9 cellular contexts compared by ENCODE assay signal in genomic region chr17:8159459-8160223, GRCh38. TPM values are rescaled to one million over a fixed set of nuclear protein-coding genes. Genes with fewer than 3 reads are reported as not detected.
DNase-seq lines count a peak whose midpoint lies in the region; ATAC-seq and TF ChIP-seq lines count a peak whose summit lies in the region.
"Had no signal": no experiment of that assay in that cellular context is flagged by ENCODE, and none has a peak within 500 bp of the region (broad histone marks: within the 10 kb centered on the region; RNA-seq: fewer than 3 reads in every experiment).

No MANE protein-coding gene starts in this region.

- H3K27me3 Mint-ChIP-seq in CD4-positive, alpha-beta T cell: no peaks in the 10 kb centered on the region
- H3K27me3 Mint-ChIP-seq in endodermal cell (ENCODE audit: insufficient read depth): no peaks in the 10 kb centered on the region

- TF ChIP-seq CTCF in CD4-positive, alpha-beta T cell (IDR thresholded peaks at IDR 0.05): no peak
- TF ChIP-seq CTCF in RWPE1 (conservative IDR thresholded peaks at IDR 0.05; ENCODE audit: low read depth) (no peak), endodermal cell (conservative IDR thresholded peaks at IDR 0.05) (no peak), prostate gland (IDR thresholded peaks at IDR 0.05) (no peak), GM10248 (IDR thresholded peaks at IDR 0.05; ENCODE audit: control extremely low read depth, extremely low read depth, low read depth, missing control alignments) (no peak)

- no peaks in the 10 kb centered on the region for H3K9me3 Mint-ChIP-seq in CD4-positive, alpha-beta T cell
- H3K9me3 Mint-ChIP-seq in endodermal cell: no peaks in the 10 kb centered on the region

- DNase-seq in CD4-positive, alpha-beta T cell: no peak
- no peak for DNase-seq in RWPE1 (ENCODE audit: low spot score)
- DNase-seq in endodermal cell: no peak
- DNase-seq in prostate gland (ENCODE audit: low spot score): no peak
- no peak for DNase-seq in hippocampal formation (lab: John Stamatoyannopoulos, UW)
- no peak for DNase-seq in SW480 (ENCODE audit: low spot score)
- DNase-seq in DMS114 treated with DMSO at 0.1 percent for 48 hours (lab: John Stamatoyannopoulos, UW; ENCODE audit: unreplicated experiment): no peak
- no peak for DNase-seq in GM10248 (ENCODE audit: extremely low spot score)

- H3K9me3 ChIP-seq in CD4-positive, alpha-beta T cell (ENCODE audit: control insufficient read depth, low read length): no peaks in the 10 kb centered on the region
- H3K9me3 ChIP-seq in endodermal cell (ENCODE audit: control insufficient read depth, low read length) (no peaks in the 10 kb centered on the region), prostate gland (no peaks in the 10 kb centered on the region)

- no peak for ATAC-seq in CD4-positive, alpha-beta T cell (ENCODE audit: poor library complexity)

- H3K4me1 ChIP-seq in endodermal cell (ENCODE audit: control insufficient read depth, insufficient read depth, low read length): peaks cover 19% of the 10 kb centered on the region
- H3K4me1 ChIP-seq in prostate gland (replicated peaks): peaks cover 21% of the 10 kb centered on the region

- intact Hi-C loops in CD4-positive, alpha-beta T cell (cut with DNase I, micrococcal nuclease): loop anchor here (2.0 to 10.0 kb wide), 6 partner anchors 27 to 675 kb away; partner anchors contain the start of genes CTC1 (in 1 of the 2), HES7 (in 1 of the 2), KDM6B (in 1 of the 2) and PFAS (in 1 of the 2)
- intact Hi-C loops in prostate gland (cut with DNase I): loop anchor here (10.0 kb wide), 1 partner anchor 315 kb away; no protein-coding TSS in a partner anchor

- H3K4me1 Mint-ChIP-seq in CD4-positive, alpha-beta T cell (ENCODE audit: low read depth): peaks cover 65% of the 10 kb centered on the region
- peaks cover 29% of the 10 kb centered on the region for H3K4me1 Mint-ChIP-seq in endodermal cell

- H3K36me3 Mint-ChIP-seq in CD4-positive, alpha-beta T cell (ENCODE audit: low read depth): peaks cover 53% of the 10 kb centered on the region
- peaks cover 31% of the 10 kb centered on the region for H3K36me3 Mint-ChIP-seq in endodermal cell (ENCODE audit: low read depth)

- WGBS in endodermal cell (ENCODE audit: insufficient coverage in 1 of 2, insufficient read length in 1 of 2), 2 experiments: 85 to 96% methylated on average over 3 of the region's 4 CpGs
- WGBS in prostate gland: 74% methylated on average over 4 of the region's 4 CpGs

- CTCF ChIA-PET in CD4-positive, alpha-beta T cell (lab: Charles Lee): interaction anchor here (1.4 to 2.0 kb wide), 4 partner anchors 8 to 136 kb away, joined by 5 to 17 read pairs (median 9); partner anchors contain the start of gene SLC25A35
- CTCF ChIA-PET in RWPE1 (lab: Yijun Ruan, JAX) (interaction anchor here (0.5 to 1.2 kb wide), 3 partner anchors 23 to 38 kb away, joined by 4 read pairs; no protein-coding TSS in a partner anchor), GM10248 (lab: Yijun Ruan, JAX) (interaction anchor here (0.7 to 3.7 kb wide), 15 partner anchors 9 to 66 kb away, joined by 3 to 13 read pairs (median 5); partner anchors contain the start of genes BORCS6, HES7 and TMEM107)

- H3K36me3 ChIP-seq in endodermal cell (ENCODE audit: control insufficient read depth, insufficient read depth, low read length) (peaks cover 27% of the 10 kb centered on the region), prostate gland (peaks cover 0 to 8% of the 10 kb centered on the region in 2 donors)

- TF ChIP-seq POLR2A in prostate gland (IDR thresholded peaks at IDR 0.05): no peak

- H3K9ac ChIP-seq in endodermal cell (ENCODE audit: extremely low read depth, low read length, poor library complexity, severe bottlenecking): no peak overlapping the region

- H3K27me3 ChIP-seq in CD4-positive, alpha-beta T cell (ENCODE audit: control insufficient read depth, insufficient read depth, low read length): no peaks in the 10 kb centered on the region
- no peaks in the 10 kb centered on the region for H3K27me3 ChIP-seq in endodermal cell (ENCODE audit: control insufficient read depth, insufficient read depth, low read length, poor library complexity, severe bottlenecking)
- H3K27me3 ChIP-seq in prostate gland (replicated peaks; ENCODE audit: insufficient read depth): no peaks in the 10 kb centered on the region

- H3K4me3 ChIP-seq in endodermal cell (ENCODE audit: low read length) (no peak overlapping the region), prostate gland (no peak overlapping the region)

- H3K27ac ChIP-seq in CD4-positive, alpha-beta T cell (ENCODE audit: low read depth, low read length): peak overlapping the region; percentile 81
- H3K27ac ChIP-seq in RWPE1: peak overlapping the region; percentile 98
- H3K27ac ChIP-seq in endodermal cell (ENCODE audit: low read depth, low read length): no peak overlapping the region
- H3K27ac ChIP-seq in prostate gland: peak overlapping the region; percentile 100
- H3K27ac ChIP-seq: HL-60 had no signal

- POLR2A ChIA-PET in CD4-positive, alpha-beta T cell (lab: Charles Lee): interaction anchor here (1.0 to 16.4 kb wide), 9 partner anchors 15 to 63 kb away, joined by 3 to 419 read pairs (median 29); partner anchors contain the start of genes ALOXE3, BORCS6, HES7 and TMEM107
- POLR2A ChIA-PET in RWPE1 (lab: Yijun Ruan, JAX; ENCODE audit: low non-redundant PET): no interaction called here
- POLR2A ChIA-PET in GM10248 (lab: Yijun Ruan, JAX): interaction anchor here (1.5 to 1.9 kb wide), 2 partner anchors 14 to 16 kb away, joined by 4 to 6 read pairs; no protein-coding TSS in a partner anchor

- no peak overlapping the region for H3K27ac Mint-ChIP-seq in CD4-positive, alpha-beta T cell
- no peak overlapping the region for H3K27ac Mint-ChIP-seq in endodermal cell

- peak overlapping the region; percentile 82 for H3K4me3 Mint-ChIP-seq in CD4-positive, alpha-beta T cell
- peak overlapping the region; percentile 77 for H3K4me3 Mint-ChIP-seq in endodermal cell

RNA-seq across cellular contexts. Expression of gene VAMP2, which starts 3.1 kb away (rescaled TPM):
- total RNA-seq in CD4-positive, alpha-beta T cell: 100 to 1,000 TPM; 351 to 366 TPM
- 10 to 100 TPM; 32.1 to 32.2 TPM for total RNA-seq in endodermal cell
- 57.3 TPM for polyA plus RNA-seq in endodermal cell (2013, experiment 1 of 2)
- 46.3 TPM for polyA plus RNA-seq in endodermal cell (2013, experiment 2 of 2)
- total RNA-seq in prostate gland: 10 to 100 TPM; 34.2 to 65.2 TPM

RNA-seq across cellular contexts. Expression of gene PER1, which starts 7.4 kb away (rescaled TPM):
- total RNA-seq in CD4-positive, alpha-beta T cell: 1,000 to 10,000 TPM; 1,723 to 1,794 TPM
- total RNA-seq in endodermal cell: 10 to 100 TPM; 38.3 to 53.7 TPM
- polyA plus RNA-seq in endodermal cell (2013, experiment 1 of 2): 24.2 TPM
- 19.0 TPM for polyA plus RNA-seq in endodermal cell (2013, experiment 2 of 2)
- total RNA-seq in prostate gland: 100 to 1,000 TPM; 119 to 142 TPM

RNA-seq across cellular contexts. Expression of gene TMEM107, which starts 16.5 kb away (rescaled TPM):
- total RNA-seq in CD4-positive, alpha-beta T cell: 10 to 100 TPM; 12.2 to 12.9 TPM
- total RNA-seq in endodermal cell (10 to 100 TPM; 26.2 to 27.7 TPM), prostate gland (10 to 100 TPM in 1 of 2 donors, 1 to 10 TPM in 1; 8.6 to 13.9 TPM)
- 79.3 TPM for polyA plus RNA-seq in endodermal cell (2013, experiment 1 of 2)
- polyA plus RNA-seq in endodermal cell (2013, experiment 2 of 2): 69.1 TPM

RNA-seq across cellular contexts. Expression of gene BORCS6, which starts 30.3 kb away (rescaled TPM):
- 1 to 10 TPM; 6.1 to 6.4 TPM for total RNA-seq in CD4-positive, alpha-beta T cell
- 1 to 10 TPM; 4.1 to 5.5 TPM for total RNA-seq in endodermal cell
- 3.5 TPM for polyA plus RNA-seq in endodermal cell (2013, experiment 1 of 2)
- polyA plus RNA-seq in endodermal cell (2013, experiment 2 of 2): 3.2 TPM
- 10 to 100 TPM in 1 of 2 donors, 1 to 10 TPM in 1; 9.6 to 19.1 TPM for total RNA-seq in prostate gland

RNA-seq across cellular contexts. Expression of gene HES7, which starts 35.7 kb away (rescaled TPM):
- total RNA-seq in CD4-positive, alpha-beta T cell: under 1 TPM; 0.52 to 0.53 TPM
- total RNA-seq in endodermal cell: 1 to 10 TPM in 1 of 2 donors, under 1 TPM in 1; 0.40 to 2.2 TPM
- 0.89 TPM for polyA plus RNA-seq in endodermal cell (2013, experiment 1 of 2)
- polyA plus RNA-seq in endodermal cell (2013, experiment 2 of 2): 0.87 TPM
- total RNA-seq in prostate gland: under 1 TPM in 1 of 2 donors, not detected in 1; 0.34 TPM

Comparison
In these comparisons a context has a peak if more than half of its experiments do, and no peak if none do; other contexts are left out.
1. RNA of gene VAMP2, which starts 3.1 kb away (total RNA-seq): 351 to 366 TPM in CD4-positive, alpha-beta T cell; 34.2 to 65.2 TPM in prostate gland and 32.1 to 32.2 TPM in endodermal cell; every median in the first group is over 4 times any median in the second.
2. RNA of gene PER1, which starts 7.4 kb away (total RNA-seq): 1,723 to 1,794 TPM in CD4-positive, alpha-beta T cell; 119 to 142 TPM in prostate gland and 38.3 to 53.7 TPM in endodermal cell; every median in the first group is over 10 times any median in the second.